ENCODE assay signal across 8 cellular contexts in genomic region chr9:36258989-36259315, GRCh38. TPM values are rescaled to one million over a fixed set of nuclear protein-coding genes. Genes with fewer than 3 reads are reported as not detected.
A peak's percentile ranks its signal among the peaks of the same experiment; 100 is the strongest.
DNase-seq lines count a peak whose midpoint lies in the region; ATAC-seq and FAIRE-seq lines count a peak whose summit lies in the region.

No MANE protein-coding gene starts in this region.

- no peaks in the 10 kb centered on the region for H3K9me3 ChIP-seq in HUES64 (ENCODE audit: insufficient read depth, low read depth, low read length)
- no peaks in the 10 kb centered on the region for H3K9me3 ChIP-seq in muscle layer of colon (ENCODE audit: low read length)

- H3K27ac ChIP-seq in ACC112 (ENCODE audit: low read depth, low read length) (peak overlapping the region; percentile 75), HUES64 (ENCODE audit: low read depth, low read length) (no peak overlapping the region), muscle layer of colon (ENCODE audit: low read depth, low read length) (peak overlapping the region; percentile 98)

- H3K4me3 ChIP-seq in ACC112 (ENCODE audit: low read depth, low read length) = peak overlapping the region; percentile 82
- H3K4me3 ChIP-seq in HUES64 (ENCODE audit: low read length) = peak overlapping the region; percentile 81
- peak overlapping the region; percentile 75 to 94 for H3K4me3 ChIP-seq in muscle layer of colon (ENCODE audit: low read depth in 1 of 2, low read length in 2 of 2)

- peaks cover 31% of the 10 kb centered on the region for H3K79me2 ChIP-seq in ACC112 (ENCODE audit: control insufficient read depth, insufficient read depth, low read length, unreplicated experiment)

- FAIRE-seq in urothelium cell line (lab: Jason Lieb, UNC) = no peak

- H3K36me3 ChIP-seq in ACC112 (ENCODE audit: insufficient read depth, low read length) = peaks cover 5% of the 10 kb centered on the region; the same call in 1 of the 2 replicates
- no peaks in the 10 kb centered on the region for H3K36me3 ChIP-seq in HUES64 (ENCODE audit: insufficient read depth, low read length)
- H3K36me3 ChIP-seq in muscle layer of colon (ENCODE audit: insufficient read depth, low read length) = no peaks in the 10 kb centered on the region

- peaks cover 14% of the 10 kb centered on the region for H3K4me1 ChIP-seq in ACC112 (ENCODE audit: control insufficient read depth, insufficient read depth, low read length, unreplicated experiment)
- no peaks in the 10 kb centered on the region for H3K4me1 ChIP-seq in HUES64 (ENCODE audit: insufficient read depth, low read length)
- H3K4me1 ChIP-seq in muscle layer of colon (ENCODE audit: insufficient read depth, low read length) = peaks cover 15% of the 10 kb centered on the region

- 82% methylated on average over 7 of the region's 7 CpGs for WGBS in HUES64

- ATAC-seq in HG02588 (IDR thresholded peaks at IDR 0.05; ENCODE audit: unreplicated experiment) (no peak), GM19351 (IDR thresholded peaks at IDR 0.05; ENCODE audit: unreplicated experiment) (no peak), GM19467 (IDR thresholded peaks at IDR 0.05; ENCODE audit: unreplicated experiment) (no peak)

- DNase-seq in cerebellar cortex (ENCODE audit: low spot score) (peak; percentile 30), urothelium cell line (ENCODE audit: low spot score) (no peak)

- peak overlapping the region; percentile 90 for H2AFZ ChIP-seq in ACC112 (ENCODE audit: low read length, unreplicated experiment)

- H3K27me3 ChIP-seq in ACC112 (ENCODE audit: insufficient read depth, low read length) (no peaks in the 10 kb centered on the region), HUES64 (ENCODE audit: insufficient read depth, low read length) (no peaks in the 10 kb centered on the region), muscle layer of colon (ENCODE audit: control insufficient read depth in 1 of 2, insufficient read depth in 2 of 2, low read length in 2 of 2) (no peaks in the 10 kb centered on the region)

- peak overlapping the region; percentile 82 for H3K9ac ChIP-seq in HUES64 (ENCODE audit: low read depth, low read length)
- peak overlapping the region; percentile 85 for H3K9ac ChIP-seq in muscle layer of colon (ENCODE audit: low read length)

RNA-seq across cellular contexts. Expression of gene GNE, which starts 0.7 kb away (rescaled TPM):
- polyA plus RNA-seq in HUES64 (2013, experiment 1 of 2) = 8.4 TPM
- 11.2 TPM for polyA plus RNA-seq in HUES64 (2013, experiment 2 of 2)
